26 cellular contexts compared by ENCODE assay signal in genomic region chr4:184439386-184439785, GRCh38. TPM values are rescaled to one million over a fixed set of nuclear protein-coding genes. Genes with fewer than 3 reads are reported as not detected.
A peak's percentile ranks its signal among the peaks of the same experiment; 100 is the strongest.
DNase-seq lines count a peak whose midpoint lies in the region; ATAC-seq and TF ChIP-seq lines count a peak whose summit lies in the region.
"Had no signal": no experiment of that assay in that cellular context is flagged by ENCODE, and none has a peak within 500 bp of the region (broad histone marks: within the 10 kb centered on the region; RNA-seq: fewer than 3 reads in every experiment).

No MANE protein-coding gene starts in this region.

- no peak overlapping the region for H3K27ac ChIP-seq in CD4-positive, alpha-beta T cell (ENCODE audit: low read depth, low read length)
- no peak overlapping the region for H3K27ac ChIP-seq in tibial artery
- H3K27ac ChIP-seq: A549, C4-2B, KMS-11, SJCRH30 had no signal

- no peaks in the 10 kb centered on the region for H3K9me3 ChIP-seq in CD4-positive, alpha-beta T cell (ENCODE audit: control insufficient read depth, low read length)
- H3K9me3 ChIP-seq in tibial artery, result no peaks in the 10 kb centered on the region
- H3K9me3 ChIP-seq: A549, HAP-1, SJCRH30 had no signal

- H3K4me1 ChIP-seq in tibial artery, result peaks cover 0 to 78% (median 30%) of the 10 kb centered on the region in 4 donors
- H3K4me1 ChIP-seq: A549, HAP-1, SJCRH30 had no signal

- DNase-seq in CD4-positive, alpha-beta T cell, result no peak
- DNase-seq in central memory CD8-positive, alpha-beta T cell (ENCODE audit: low spot score in 2 of 2), result no peak
- DNase-seq in memory B cell (ENCODE audit: low spot score in 2 of 2) (no peak), progenitor cell of endocrine pancreas (ENCODE audit: low spot score, unreplicated experiment) (no peak), iPS-NIHi11 (ENCODE audit: low spot score) (no peak), ecto neural progenitor cell (ENCODE audit: low spot score) (no peak), tibial artery (no peak)
- DNase-seq: CD8-positive, alpha-beta memory T cell; DMS153; DND-41; GOT3; HFFc6; MM.1S; NCI-H2029 treated with DMSO at 0.1 percent for 48 hours; NCI-H446 treated with DMSO at 0.1 percent for 48 hours; NCI-H82; NK-92 treated with Interleukin-12 subunit alpha and Interleukin-12 subunit beta, amount 100 ng/mL, for 24 hours; PC-3; SJCRH30 had no signal

- H3K36me3 Mint-ChIP-seq in CD4-positive, alpha-beta T cell (ENCODE audit: low read depth), result peaks cover 19% of the 10 kb centered on the region
- peaks cover 2% of the 10 kb centered on the region for H3K36me3 Mint-ChIP-seq in central memory CD8-positive, alpha-beta T cell (ENCODE audit: insufficient read depth)
- peaks cover 5% of the 10 kb centered on the region for H3K36me3 Mint-ChIP-seq in memory B cell
- no peaks in the 10 kb centered on the region for H3K36me3 Mint-ChIP-seq in progenitor cell of endocrine pancreas (ENCODE audit: insufficient read depth)
- H3K36me3 Mint-ChIP-seq: IgD-negative memory B cell had no signal

- intact Hi-C loops in CD4-positive, alpha-beta T cell (cut with DNase I, micrococcal nuclease), result loop anchor here in 1 of 2 experiments (5.0 kb wide), 1 partner anchor 33 kb away; the partner anchor contains the start of gene IRF2
- intact Hi-C loops in tibial artery (cut with DNase I; ENCODE audit: low total_unique reads), result loop anchor here (5.0 kb wide), 1 partner anchor 518 kb away; no protein-coding TSS in a partner anchor

- ATAC-seq in CD4-positive, alpha-beta T cell (ENCODE audit: poor library complexity), result no peak
- ATAC-seq in central memory CD8-positive, alpha-beta T cell (replicated peaks; ENCODE audit: extremely low read depth, poor library complexity, severe bottlenecking), result no peak
- ATAC-seq in memory B cell (ENCODE audit: low read depth), result no peak
- no peak for ATAC-seq in HG03280 (IDR thresholded peaks at IDR 0.05; ENCODE audit: unreplicated experiment)
- ATAC-seq: A549, PC-3 had no signal

- no peaks in the 10 kb centered on the region for H3K36me3 ChIP-seq in tibial artery
- H3K36me3 ChIP-seq: HAP-1, SJCRH30 had no signal

- CTCF ChIA-PET in CD4-positive, alpha-beta T cell (lab: Charles Lee), result no interaction called here

- POLR2A ChIA-PET in CD4-positive, alpha-beta T cell (lab: Charles Lee), result no interaction called here

- TF ChIP-seq CTCF in CD4-positive, alpha-beta T cell (IDR thresholded peaks at IDR 0.05), result no peak
- TF ChIP-seq CTCF in progenitor cell of endocrine pancreas (IDR thresholded peaks at IDR 0.05; ENCODE audit: unreplicated experiment), result no peak
- no peak for TF ChIP-seq CTCF in tibial artery (IDR thresholded peaks at IDR 0.05)

- no peak overlapping the region for H3K4me3 Mint-ChIP-seq in CD4-positive, alpha-beta T cell
- H3K4me3 Mint-ChIP-seq in central memory CD8-positive, alpha-beta T cell, result no peak overlapping the region
- H3K4me3 Mint-ChIP-seq in memory B cell (no peak overlapping the region), progenitor cell of endocrine pancreas (ENCODE audit: low read depth) (no peak overlapping the region)
- H3K4me3 Mint-ChIP-seq: HFFc6 had no signal

- H3K9me3 Mint-ChIP-seq in CD4-positive, alpha-beta T cell, result no peaks in the 10 kb centered on the region
- H3K9me3 Mint-ChIP-seq in central memory CD8-positive, alpha-beta T cell, result no peaks in the 10 kb centered on the region
- H3K9me3 Mint-ChIP-seq in memory B cell (no peaks in the 10 kb centered on the region), progenitor cell of endocrine pancreas (ENCODE audit: low read depth) (no peaks in the 10 kb centered on the region)
- H3K9me3 Mint-ChIP-seq: CD8-positive, alpha-beta memory T cell; HFFc6; IgD-negative memory B cell had no signal

- H3K27ac Mint-ChIP-seq in CD4-positive, alpha-beta T cell, result peak overlapping the region; percentile 30
- peak overlapping the region; percentile 55 for H3K27ac Mint-ChIP-seq in central memory CD8-positive, alpha-beta T cell (ENCODE audit: low read depth)
- H3K27ac Mint-ChIP-seq in memory B cell, result peak overlapping the region; percentile 60
- peak overlapping the region; percentile 93 for H3K27ac Mint-ChIP-seq in progenitor cell of endocrine pancreas
- H3K27ac Mint-ChIP-seq: HFFc6 had no signal

- H3K4me1 Mint-ChIP-seq in CD4-positive, alpha-beta T cell (ENCODE audit: low read depth), result peaks cover 92% of the 10 kb centered on the region
- peaks cover 79% of the 10 kb centered on the region for H3K4me1 Mint-ChIP-seq in central memory CD8-positive, alpha-beta T cell
- peaks cover 54% of the 10 kb centered on the region for H3K4me1 Mint-ChIP-seq in memory B cell
- H3K4me1 Mint-ChIP-seq in progenitor cell of endocrine pancreas (ENCODE audit: low read depth), result peaks cover 31% of the 10 kb centered on the region

- no peak overlapping the region for H3K4me3 ChIP-seq in tibial artery
- H3K4me3 ChIP-seq: A549, HAP-1, SJCRH30 had no signal

- no peaks in the 10 kb centered on the region for H3K27me3 Mint-ChIP-seq in CD4-positive, alpha-beta T cell
- no peaks in the 10 kb centered on the region for H3K27me3 Mint-ChIP-seq in central memory CD8-positive, alpha-beta T cell
- H3K27me3 Mint-ChIP-seq in memory B cell (no peaks in the 10 kb centered on the region), progenitor cell of endocrine pancreas (no peaks in the 10 kb centered on the region)
- H3K27me3 Mint-ChIP-seq: B cell; CD8-positive, alpha-beta memory T cell; IgD-negative memory B cell had no signal

- H3K27me3 ChIP-seq in CD4-positive, alpha-beta T cell (ENCODE audit: control insufficient read depth, insufficient read depth, low read length), result no peaks in the 10 kb centered on the region
- no peaks in the 10 kb centered on the region for H3K27me3 ChIP-seq in tibial artery
- H3K27me3 ChIP-seq: SJCRH30 had no signal

RNA-seq across cellular contexts. Expression of gene IRF2, which starts 35.0 kb away (rescaled TPM):
- 10 to 100 TPM; 11.4 to 14.9 TPM for total RNA-seq in CD4-positive, alpha-beta T cell
- total RNA-seq in progenitor cell of endocrine pancreas, result 14.3 and 19.1 TPM in 2 replicates

Comparison
In these comparisons a context has a peak if more than half of its experiments do, and no peak if none do; other contexts are left out.
1. H3K27ac Mint-ChIP-seq: peak in every context shown above with its lines; median percentile 93 in progenitor cell of endocrine pancreas; 60 in memory B cell; 55 in central memory CD8-positive, alpha-beta T cell; 30 in CD4-positive, alpha-beta T cell.